Comparison of ENCODE assay signal across 33 cellular contexts in genomic region chr3:187276397-187277128, GRCh38. TPM values are rescaled to one million over a fixed set of nuclear protein-coding genes. Genes with fewer than 3 reads are reported as not detected.
"Had no signal": no experiment of that assay in that cellular context is flagged by ENCODE, and none has a peak within 500 bp of the region (broad histone marks: within the 10 kb centered on the region; RNA-seq: fewer than 3 reads in every experiment).

No MANE protein-coding gene starts in this region.

- FAIRE-seq: small intestine had no signal

- H3K27me3 ChIP-seq: adrenal gland, body of pancreas, esophagus muscularis mucosa, heart right ventricle, left lung, ovary, sigmoid colon, stomach, thyroid gland, upper lobe of left lung had no signal

- H3K36me3 Mint-ChIP-seq: activated naive CD8-positive, alpha-beta T cell treated with anti-CD3 and anti-CD28 coated beads for 36 hours; natural killer cell treated with Interleukin-12 subunit alpha and Interleukin-12 subunit beta and Interleukin-15 and Interleukin-18, amount 100 ng/mL, for 72 hours; stimulated activated effector memory CD8-positive, alpha-beta T cell treated with anti-CD3 and anti-CD28 coated beads, Interleukin-12 subunit alpha, Interleukin-12 subunit beta, amount 100 ng/mL, for 72 hours; T-cell had no signal

- ATAC-seq: body of pancreas; foreskin keratinocyte; heart right ventricle; left lung; mucosa of descending colon; stimulated activated effector memory CD8-positive, alpha-beta T cell treated with anti-CD3 and anti-CD28 coated beads, Interleukin-12 subunit alpha, Interleukin-12 subunit beta, amount 100 ng/mL, for 72 hours; T-cell had no signal

- H3K27ac Mint-ChIP-seq: activated naive CD4-positive, alpha-beta T cell treated with anti-CD3 and anti-CD28 coated beads for 36 hours; activated naive CD8-positive, alpha-beta T cell treated with anti-CD3 and anti-CD28 coated beads for 36 hours; activated T-helper 1 cell treated with anti-CD3 and anti-CD28 coated beads, Interleukin-12 subunit alpha, Interleukin-12 subunit beta, Interleukin-2, Interleukin-4 antibody, amounts not matched to agents 30 ng/mL and 10 ng/mL and 1 ng/mL, durations not matched to agents 14 hours and 24 hours and 36 hours; endodermal cell; natural killer cell treated with Interleukin-12 subunit alpha and Interleukin-12 subunit beta and Interleukin-15 and Interleukin-18, amount 100 ng/mL, for 72 hours; progenitor cell of endocrine pancreas; stimulated activated effector memory CD8-positive, alpha-beta T cell treated with anti-CD3 and anti-CD28 coated beads, Interleukin-12 subunit alpha, Interleukin-12 subunit beta, amount 100 ng/mL, for 72 hours; T-cell had no signal

- H3K36me3 ChIP-seq: adrenal gland, esophagus muscularis mucosa, left lung, ovary, stomach, thyroid gland, upper lobe of left lung had no signal

- H3K9me3 Mint-ChIP-seq: activated naive CD4-positive, alpha-beta T cell treated with anti-CD3 and anti-CD28 coated beads for 36 hours; activated naive CD8-positive, alpha-beta T cell treated with anti-CD3 and anti-CD28 coated beads for 36 hours; activated T-helper 1 cell treated with anti-CD3 and anti-CD28 coated beads, Interleukin-12 subunit alpha, Interleukin-12 subunit beta, Interleukin-2, Interleukin-4 antibody, amounts not matched to agents 30 ng/mL and 10 ng/mL and 1 ng/mL, durations not matched to agents 14 hours and 24 hours and 36 hours; endodermal cell; natural killer cell treated with Interleukin-12 subunit alpha and Interleukin-12 subunit beta and Interleukin-15 and Interleukin-18, amount 100 ng/mL, for 72 hours; stimulated activated effector memory CD8-positive, alpha-beta T cell treated with anti-CD3 and anti-CD28 coated beads, Interleukin-12 subunit alpha, Interleukin-12 subunit beta, amount 100 ng/mL, for 72 hours; T-cell had no signal

- H3K4me3 ChIP-seq: adrenal gland, body of pancreas, esophagus muscularis mucosa, heart right ventricle, left lung, lung, mucosa of descending colon, ovary, sigmoid colon, stomach, thyroid gland, upper lobe of left lung had no signal

- H3K4me1 Mint-ChIP-seq: activated naive CD8-positive, alpha-beta T cell treated with anti-CD3 and anti-CD28 coated beads for 36 hours; stimulated activated effector memory CD8-positive, alpha-beta T cell treated with anti-CD3 and anti-CD28 coated beads, Interleukin-12 subunit alpha, Interleukin-12 subunit beta, amount 100 ng/mL, for 72 hours; T-cell had no signal

- H3K27ac ChIP-seq: adrenal gland, body of pancreas, esophagus muscularis mucosa, foreskin keratinocyte, heart right ventricle, left lung, ovary, stomach, thyroid gland, upper lobe of left lung had no signal

- H3K4me3 Mint-ChIP-seq: activated naive CD4-positive, alpha-beta T cell treated with anti-CD3 and anti-CD28 coated beads for 36 hours; activated naive CD8-positive, alpha-beta T cell treated with anti-CD3 and anti-CD28 coated beads for 36 hours; activated T-helper 1 cell treated with anti-CD3 and anti-CD28 coated beads, Interleukin-12 subunit alpha, Interleukin-12 subunit beta, Interleukin-2, Interleukin-4 antibody, amounts not matched to agents 30 ng/mL and 10 ng/mL and 1 ng/mL, durations not matched to agents 14 hours and 24 hours and 36 hours; endodermal cell; natural killer cell treated with Interleukin-12 subunit alpha and Interleukin-12 subunit beta and Interleukin-15 and Interleukin-18, amount 100 ng/mL, for 72 hours; stimulated activated effector memory CD8-positive, alpha-beta T cell treated with anti-CD3 and anti-CD28 coated beads, Interleukin-12 subunit alpha, Interleukin-12 subunit beta, amount 100 ng/mL, for 72 hours; T-cell had no signal

- DNase-seq: activated CD4-positive, alpha-beta T cell treated with anti-CD3 and anti-CD28 coated beads for 48 hours; activated CD4-positive, alpha-beta T cell treated with anti-CD3 and anti-CD28 coated beads, Interleukin-2, amount 50 U/mL, for 48 hours; activated CD8-positive, alpha-beta memory T cell treated with anti-CD3 and anti-CD28 coated beads, Interleukin-2, amount 50 U/mL, for 4 hours; activated effector memory CD4-positive, alpha-beta T cell treated with anti-CD3 and anti-CD28 coated beads, Interleukin-2, amount 50 U/mL, for 16 hours; activated naive CD4-positive, alpha-beta T cell treated with anti-CD3 and anti-CD28 coated beads for 36 hours; activated naive CD8-positive, alpha-beta T cell treated with anti-CD3 and anti-CD28 coated beads for 36 hours; activated T-cell treated with anti-CD3 and anti-CD28 coated beads, Interleukin-2, amount 50 U/mL, for 1 hour; adrenal gland; aorta; body of pancreas; endodermal cell; foreskin keratinocyte; heart right ventricle; kidney glomerular epithelial cell; left lung; mucosa of descending colon; ovary; sigmoid colon; small intestine; stimulated activated CD4-positive, alpha-beta T cell treated with anti-CD3 and anti-CD28 coated beads, Interleukin-4, amount 100 ng/mL, for 24 hours; stomach; T-cell; thyroid gland; upper lobe of left lung had no signal

- H3K9me3 ChIP-seq: adrenal gland, body of pancreas, esophagus muscularis mucosa, heart right ventricle, left lung, mucosa of descending colon, ovary, sigmoid colon, stomach, thyroid gland, upper lobe of left lung had no signal

- H3K4me1 ChIP-seq: adrenal gland, body of pancreas, esophagus muscularis mucosa, foreskin keratinocyte, left lung, stomach, thyroid gland had no signal

RNA-seq across cellular contexts. Expression of gene MASP1, which starts 15.0 kb away (rescaled TPM):
- total RNA-seq: activated CD8-positive, alpha-beta memory T cell treated with anti-CD3 and anti-CD28 coated beads for 36 hours; activated naive CD4-positive, alpha-beta T cell treated with anti-CD3 and anti-CD28 coated beads for 36 hours; activated naive CD8-positive, alpha-beta T cell treated with anti-CD3 and anti-CD28 coated beads for 36 hours; activated T-helper 1 cell treated with anti-CD3 and anti-CD28 coated beads, Interleukin-12 subunit alpha, Interleukin-12 subunit beta, Interleukin-2, Interleukin-4 antibody, amounts not matched to agents 30 ng/mL and 10 ng/mL and 1 ng/mL, durations not matched to agents 14 hours and 24 hours and 36 hours; foreskin keratinocyte; myocyte; natural killer cell treated with Interleukin-12 subunit alpha and Interleukin-12 subunit beta and Interleukin-15 and Interleukin-18, amount 100 ng/mL, for 72 hours; T-helper 2 cell treated with Interferon-gamma antibody and Interleukin-4, amounts not matched to agents 100 ng/mL and 5 ng/mL, for 36 hours had no signal
- polyA plus RNA-seq: foreskin keratinocyte had no signal
